39 cellular contexts compared by ENCODE assay signal in genomic region chr21:42489006-42489563, GRCh38. TPM values are rescaled to one million over a fixed set of nuclear protein-coding genes. Genes with fewer than 3 reads are reported as not detected.
"Had no signal": no experiment of that assay in that cellular context is flagged by ENCODE, and none has a peak within 500 bp of the region (broad histone marks: within the 10 kb centered on the region; RNA-seq: fewer than 3 reads in every experiment).

No MANE protein-coding gene starts in this region.

- H3K4me1 Mint-ChIP-seq: activated naive CD8-positive, alpha-beta T cell treated with anti-CD3 and anti-CD28 coated beads for 36 hours; activated naive CD8-positive, alpha-beta T cell treated with anti-CD3 and anti-CD28 coated beads, Interleukin-2, amount 50 U/mL, for 24 hours had no signal

- ATAC-seq: activated CD4-positive, alpha-beta T cell treated with anti-CD3 and anti-CD28 coated beads for 36 hours; activated CD8-positive, alpha-beta T cell treated with anti-CD3 and anti-CD28 coated beads, Interleukin-2, amount 10 ng/mL, durations not matched to agents 7 days and 5 days; activated naive CD8-positive, alpha-beta T cell treated with anti-CD3 and anti-CD28 coated beads, Interleukin-2, amount 50 U/mL, for 24 hours; activated T-cell treated with anti-CD3 and anti-CD28 coated beads, Interleukin-2, amount 50 U/mL, for 4 hours; body of pancreas; gastroesophageal sphincter; heart right ventricle; T-helper 17 cell had no signal

- H3K36me3 Mint-ChIP-seq: activated CD4-positive, alpha-beta memory T cell treated with anti-CD3 and anti-CD28 coated beads for 36 hours; activated naive CD4-positive, alpha-beta T cell treated with anti-CD3 and anti-CD28 coated beads, Interleukin-2, amount 50 U/mL, for 24 hours; activated naive CD8-positive, alpha-beta T cell treated with anti-CD3 and anti-CD28 coated beads for 36 hours had no signal

- H3K4me1 ChIP-seq: adrenal gland, body of pancreas, esophagus squamous epithelium, heart right ventricle had no signal

- H3K27me3 ChIP-seq: adrenal gland, body of pancreas, cardiac muscle cell, colonic mucosa had no signal

- H3K9me3 Mint-ChIP-seq: activated CD4-positive, alpha-beta memory T cell treated with anti-CD3 and anti-CD28 coated beads for 36 hours; activated naive CD4-positive, alpha-beta T cell treated with anti-CD3 and anti-CD28 coated beads for 36 hours; activated naive CD4-positive, alpha-beta T cell treated with anti-CD3 and anti-CD28 coated beads, Interleukin-2, amount 50 U/mL, for 24 hours; activated naive CD8-positive, alpha-beta T cell treated with anti-CD3 and anti-CD28 coated beads for 36 hours; activated naive CD8-positive, alpha-beta T cell treated with anti-CD3 and anti-CD28 coated beads, Interleukin-2, amount 50 U/mL, for 24 hours; activated T-cell treated with anti-CD3 and anti-CD28 coated beads, Interleukin-2, amount 50 U/mL, for 4 hours; T-helper 2 cell treated with Interferon-gamma antibody and Interleukin-4, amounts not matched to agents 5 μg/mL and 100 μg/mL, for 36 hours had no signal

- H3K4me3 ChIP-seq: adrenal gland, body of pancreas, cardiac muscle cell, colonic mucosa, esophagus squamous epithelium, gastroesophageal sphincter, heart right ventricle had no signal

- H3K36me3 ChIP-seq: adrenal gland, cardiac muscle cell, colonic mucosa, esophagus squamous epithelium, gastroesophageal sphincter, heart right ventricle, WERI-Rb-1 had no signal

- FAIRE-seq: endometrium, endothelial cell of umbilical vein had no signal

- DNase-seq: activated B cell treated with CpG ODN at 0.5 μM for 24 hours; activated CD4-positive, alpha-beta memory T cell treated with anti-CD3 and anti-CD28 coated beads for 36 hours; activated CD4-positive, alpha-beta T cell treated with anti-CD3 and anti-CD28 coated beads for 36 hours; activated CD4-positive, alpha-beta T cell treated with anti-CD3 and anti-CD28 coated beads, Interleukin-2, amount 10 ng/mL, durations not matched to agents 24 days and 14 days; activated CD4-positive, CD25-positive, alpha-beta regulatory T cell treated with anti-CD3 and anti-CD28 coated beads, Interleukin-2, amount 50 U/mL, for 72 hours; activated CD8-positive, alpha-beta T cell treated with anti-CD3 and anti-CD28 coated beads, Interleukin-2, amount 10 ng/mL, durations not matched to agents 7 days and 5 days; activated effector memory CD4-positive, alpha-beta T cell treated with anti-CD3 and anti-CD28 coated beads, Interleukin-2, amount 50 U/mL, for 16 hours; activated naive CD4-positive, alpha-beta T cell treated with anti-CD3 and anti-CD28 coated beads for 36 hours; activated naive CD8-positive, alpha-beta T cell treated with anti-CD3 and anti-CD28 coated beads for 36 hours; activated naive CD8-positive, alpha-beta T cell treated with anti-CD3 and anti-CD28 coated beads, Interleukin-2, amount 50 U/mL, for 24 hours; activated T-cell treated with anti-CD3 and anti-CD28 coated beads, Interleukin-2, amount 50 U/mL, for 4 hours; amygdala; aorta; body of pancreas; central memory CD4-positive, alpha-beta T cell; cerebellar nuclear complex; colonic mucosa; effector CD8-positive, alpha-beta T cell; esophagus squamous epithelium; foreskin melanocyte; heart right ventricle; T-helper 1 cell; T-helper 17 cell; T1000; WERI-Rb-1 had no signal

- H3K9me3 ChIP-seq: adrenal gland, body of pancreas, colonic mucosa, esophagus squamous epithelium, gastroesophageal sphincter, heart right ventricle had no signal

- H3K27ac Mint-ChIP-seq: activated CD4-positive, alpha-beta memory T cell treated with anti-CD3 and anti-CD28 coated beads for 36 hours; activated CD4-positive, alpha-beta T cell treated with anti-CD3 and anti-CD28 coated beads for 36 hours; activated CD4-positive, alpha-beta T cell treated with anti-CD3 and anti-CD28 coated beads, Interleukin-2, amount 10 ng/mL, durations not matched to agents 24 days and 14 days; activated CD8-positive, alpha-beta T cell treated with anti-CD3 and anti-CD28 coated beads, Interleukin-2, amount 10 ng/mL, durations not matched to agents 7 days and 5 days; activated naive CD4-positive, alpha-beta T cell treated with anti-CD3 and anti-CD28 coated beads for 36 hours; activated naive CD4-positive, alpha-beta T cell treated with anti-CD3 and anti-CD28 coated beads, Interleukin-2, amount 50 U/mL, for 24 hours; activated naive CD8-positive, alpha-beta T cell treated with anti-CD3 and anti-CD28 coated beads for 36 hours; activated naive CD8-positive, alpha-beta T cell treated with anti-CD3 and anti-CD28 coated beads, Interleukin-2, amount 50 U/mL, for 24 hours; activated T-helper 1 cell treated with anti-CD3 and anti-CD28 coated beads, Interleukin-12 subunit alpha, Interleukin-12 subunit beta, Interleukin-2, Interleukin-4 antibody, amounts not matched to agents 30 ng/mL and 10 ng/mL and 1 ng/mL, durations not matched to agents 14 hours and 24 hours and 36 hours; activated T-helper 2 cell treated with anti-CD3 and anti-CD28 coated beads, Interferon-gamma antibody, Interleukin-2, Interleukin-4, amounts not matched to agents 10 μg/mL and 5 μg/mL and 100 μg/mL, durations not matched to agents 14 hours and 24 hours and 36 hours; T-helper 17 cell; T-helper 2 cell treated with Interferon-gamma antibody and Interleukin-4, amounts not matched to agents 5 μg/mL and 100 μg/mL, for 36 hours had no signal

- H3K4me3 Mint-ChIP-seq: activated B cell treated with CpG ODN at 0.5 μM for 24 hours; activated CD4-positive, alpha-beta memory T cell treated with anti-CD3 and anti-CD28 coated beads for 36 hours; activated CD4-positive, alpha-beta T cell treated with anti-CD3 and anti-CD28 coated beads for 36 hours; activated CD4-positive, alpha-beta T cell treated with anti-CD3 and anti-CD28 coated beads, Interleukin-2, amount 10 ng/mL, durations not matched to agents 24 days and 14 days; activated CD8-positive, alpha-beta T cell treated with anti-CD3 and anti-CD28 coated beads, Interleukin-2, amount 10 ng/mL, durations not matched to agents 7 days and 5 days; activated naive CD4-positive, alpha-beta T cell treated with anti-CD3 and anti-CD28 coated beads for 36 hours; activated naive CD4-positive, alpha-beta T cell treated with anti-CD3 and anti-CD28 coated beads, Interleukin-2, amount 50 U/mL, for 24 hours; activated naive CD8-positive, alpha-beta T cell treated with anti-CD3 and anti-CD28 coated beads for 36 hours; activated naive CD8-positive, alpha-beta T cell treated with anti-CD3 and anti-CD28 coated beads, Interleukin-2, amount 50 U/mL, for 24 hours; activated T-cell treated with anti-CD3 and anti-CD28 coated beads, Interleukin-2, amount 50 U/mL, for 4 hours; activated T-helper 1 cell treated with anti-CD3 and anti-CD28 coated beads, Interleukin-12 subunit alpha, Interleukin-12 subunit beta, Interleukin-2, Interleukin-4 antibody, amounts not matched to agents 30 ng/mL and 10 ng/mL and 1 ng/mL, durations not matched to agents 14 hours and 24 hours and 36 hours; T-helper 17 cell; T-helper 2 cell treated with Interferon-gamma antibody and Interleukin-4, amounts not matched to agents 5 μg/mL and 100 μg/mL, for 36 hours had no signal

- H3K27ac ChIP-seq: adrenal gland, body of pancreas, cardiac muscle cell, colonic mucosa, epithelial cell of prostate, esophagus squamous epithelium, gastroesophageal sphincter, heart right ventricle, WERI-Rb-1 had no signal

RNA-seq across cellular contexts. Expression of gene RSPH1, which starts 6.9 kb away (rescaled TPM):
- total RNA-seq: activated CD4-positive, alpha-beta T cell treated with anti-CD3 and anti-CD28 coated beads, Interleukin-2, amount 10 ng/mL, durations not matched to agents 24 days and 14 days; activated CD8-positive, alpha-beta T cell treated with anti-CD3 and anti-CD28 coated beads, Interleukin-2, amount 10 ng/mL, durations not matched to agents 7 days and 5 days; activated T-cell treated with anti-CD3 and anti-CD28 coated beads, Interleukin-2, amount 50 U/mL, for 4 hours; activated T-helper 1 cell treated with anti-CD3 and anti-CD28 coated beads, Interleukin-12 subunit alpha, Interleukin-12 subunit beta, Interleukin-2, Interleukin-4 antibody, amounts not matched to agents 30 ng/mL and 10 ng/mL and 1 ng/mL, durations not matched to agents 14 hours and 24 hours and 36 hours; activated T-helper 2 cell treated with anti-CD3 and anti-CD28 coated beads, Interferon-gamma antibody, Interleukin-2, Interleukin-4, amounts not matched to agents 10 μg/mL and 5 μg/mL and 100 μg/mL, durations not matched to agents 14 hours and 24 hours and 36 hours; dermis microvascular lymphatic vessel endothelial cell; endothelial cell of umbilical vein; fibroblast of lung; fibroblast of villous mesenchyme; glomerular endothelial cell had no signal
- polyA plus RNA-seq: fibroblast of lung had no signal
